ENCODE assay signal across 20 cellular contexts in genomic region chr10:37734971-37735370, GRCh38.
DNase-seq lines count a peak whose midpoint lies in the region; ATAC-seq, FAIRE-seq and TF ChIP-seq lines count a peak whose summit lies in the region.
"Had no signal": no experiment of that assay in that cellular context is flagged by ENCODE, and none has a peak within 500 bp of the region (broad histone marks: within the 10 kb centered on the region; RNA-seq: fewer than 3 reads in every experiment).

No MANE protein-coding gene starts in this region.

- no peak for TF ChIP-seq CTCF in Caco-2 (IDR thresholded peaks at IDR 0.05; ENCODE audit: insufficient read depth in 1 of 2, low read depth in 1 of 2, low read length in 1 of 2, severe bottlenecking in 1 of 2, unreplicated experiment in 1 of 2)

- DNase-seq in DMS53 (lab: John Stamatoyannopoulos, UW) (peak; percentile 18), DMS53 treated with DMSO at 0.1 percent for 48 hours (lab: John Stamatoyannopoulos, UW; ENCODE audit: unreplicated experiment) (no peak), HTR-8/SVneo (ENCODE audit: insufficient read length, low spot score) (peak; percentile 31), kidney tubule cell (ENCODE audit: low spot score) (peak; percentile 57), Caco-2 (no peak), HEK293T (ENCODE audit: extremely low spot score) (no peak), right cardiac atrium (no peak)
- DNase-seq in T-helper 2 cell treated with Interferon-gamma antibody and Interleukin-4, amounts not matched to agents 5 μg/mL and 100 μg/mL, for 36 hours (ENCODE audit: low spot score), result peak; percentile 22
- DNase-seq: CD4-positive, CD25-positive, alpha-beta regulatory T cell; naive B cell; NCI-H2029; NCI-H510A treated with DMSO at 0.1 percent for 48 hours; spleen; stimulated activated naive CD4-positive, alpha-beta T cell; upper lobe of left lung had no signal

- H3K4me3 Mint-ChIP-seq in T-helper 2 cell treated with Interferon-gamma antibody and Interleukin-4, amounts not matched to agents 5 μg/mL and 100 μg/mL, for 36 hours, result no peak overlapping the region
- H3K4me3 Mint-ChIP-seq in Caco-2 (ENCODE audit: unreplicated experiment), result no peak overlapping the region
- H3K4me3 Mint-ChIP-seq: CD4-positive, CD25-positive, alpha-beta regulatory T cell; naive B cell had no signal

- no peak for ATAC-seq in right cardiac atrium

- CTCF ChIA-PET in Caco-2 (lab: Charles Lee), result no interaction called here
- CTCF ChIA-PET in HEK293T (lab: Yijun Ruan, JAX), result no interaction called here

- H3K4me1 Mint-ChIP-seq in T-helper 2 cell treated with Interferon-gamma antibody and Interleukin-4, amounts not matched to agents 5 μg/mL and 100 μg/mL, for 36 hours (ENCODE audit: low read depth), result peaks cover 6% of the 10 kb centered on the region
- H3K4me1 Mint-ChIP-seq in Caco-2 (ENCODE audit: low read depth, unreplicated experiment), result peaks cover 6% of the 10 kb centered on the region
- H3K4me1 Mint-ChIP-seq: CD4-positive, CD25-positive, alpha-beta regulatory T cell; naive B cell had no signal

- H3K27me3 ChIP-seq in Caco-2 (replicated peaks; ENCODE audit: control insufficient read depth, insufficient read depth, low read length) (no peaks in the 10 kb centered on the region), right cardiac atrium (ENCODE audit: control insufficient read depth, insufficient read depth) (no peaks in the 10 kb centered on the region)
- H3K27me3 ChIP-seq: ascending aorta, spleen, upper lobe of left lung had no signal

- BruUV-seq in Caco-2 (replicated peaks; lab: Mats Ljungman, UMichigan), result no TSS peak

- WGBS in right cardiac atrium, result 88% methylated on average over 2 of the region's 2 CpGs

- intact Hi-C loops in Caco-2 (cut with micrococcal nuclease; ENCODE audit: unreplicated experiment) (no loop called here), right cardiac atrium (cut with DNase I) (no loop called here)

- H3K36me3 ChIP-seq in Caco-2 (ENCODE audit: control insufficient read depth, insufficient read depth, low read length), result no peaks in the 10 kb centered on the region
- H3K36me3 ChIP-seq: ascending aorta, spleen, upper lobe of left lung had no signal

- H3K4me3 ChIP-seq in Caco-2 (ENCODE audit: low read depth, low read length) (no peak overlapping the region), right cardiac atrium (ENCODE audit: low read length) (no peak overlapping the region)
- H3K4me3 ChIP-seq: ascending aorta, lung, spleen, upper lobe of left lung had no signal

- H3K9me3 ChIP-seq in Caco-2 (peaks cover 12% of the 10 kb centered on the region), right cardiac atrium (ENCODE audit: control insufficient read depth, low read length) (no peaks in the 10 kb centered on the region)
- H3K9me3 ChIP-seq: ascending aorta had no signal

- H3K4me1 ChIP-seq in Caco-2 (peaks cover 6% of the 10 kb centered on the region; the same call in 1 of the 2 replicates), right cardiac atrium (ENCODE audit: control insufficient read depth, insufficient read depth, low read length) (no peaks in the 10 kb centered on the region)
- H3K4me1 ChIP-seq: ascending aorta, spleen, upper lobe of left lung had no signal

- no peak for FAIRE-seq in HTR-8/SVneo (lab: Jason Lieb, UNC)
- FAIRE-seq: colon had no signal

- POLR2A ChIA-PET in Caco-2 (lab: Charles Lee) (no interaction called here), HEK293T (lab: Yijun Ruan, JAX) (no interaction called here)

- H3K9me3 Mint-ChIP-seq in T-helper 2 cell treated with Interferon-gamma antibody and Interleukin-4, amounts not matched to agents 5 μg/mL and 100 μg/mL, for 36 hours, result peaks cover 10% of the 10 kb centered on the region
- peaks cover 13% of the 10 kb centered on the region for H3K9me3 Mint-ChIP-seq in Caco-2 (ENCODE audit: unreplicated experiment)

- H3K27ac ChIP-seq in right cardiac atrium (ENCODE audit: low read length), result no peak overlapping the region
- H3K27ac ChIP-seq: 22Rv1, ascending aorta, spleen, upper lobe of left lung, VCaP had no signal

- no peaks in the 10 kb centered on the region for H3K36me3 Mint-ChIP-seq in T-helper 2 cell treated with Interferon-gamma antibody and Interleukin-4, amounts not matched to agents 5 μg/mL and 100 μg/mL, for 36 hours (ENCODE audit: low read depth)
- no peaks in the 10 kb centered on the region for H3K36me3 Mint-ChIP-seq in Caco-2 (ENCODE audit: insufficient read depth, unreplicated experiment)
- H3K36me3 Mint-ChIP-seq: CD4-positive, CD25-positive, alpha-beta regulatory T cell; naive B cell had no signal

- H3K27me3 Mint-ChIP-seq in T-helper 2 cell treated with Interferon-gamma antibody and Interleukin-4, amounts not matched to agents 5 μg/mL and 100 μg/mL, for 36 hours (ENCODE audit: low read depth), result no peaks in the 10 kb centered on the region
- H3K27me3 Mint-ChIP-seq in Caco-2 (ENCODE audit: insufficient read depth, unreplicated experiment), result no peaks in the 10 kb centered on the region
- H3K27me3 Mint-ChIP-seq: CD4-positive, CD25-positive, alpha-beta regulatory T cell; naive B cell had no signal

- H3K27ac Mint-ChIP-seq in T-helper 2 cell treated with Interferon-gamma antibody and Interleukin-4, amounts not matched to agents 5 μg/mL and 100 μg/mL, for 36 hours, result no peak overlapping the region
- no peak overlapping the region for H3K27ac Mint-ChIP-seq in Caco-2 (ENCODE audit: unreplicated experiment)
- H3K27ac Mint-ChIP-seq: CD4-positive, CD25-positive, alpha-beta regulatory T cell had no signal

TF ChIP-seq in HEK293T, 16 proteins besides CTCF, POLR2A, EP300 and RAD21:
- no peak for TF ChIP-seq CTBP1 (IDR thresholded peaks at IDR 0.05; ENCODE audit: borderline replicate concordance)
- no peak for TF ChIP-seq PKNOX1 (IDR thresholded peaks at IDR 0.05)

Comparison
In these comparisons a context has a peak if more than half of its experiments do, and no peak if none do; other contexts are left out.
1. DNase-seq: peak in DMS53 (single experiment), HTR-8/SVneo (single experiment), T-helper 2 cell treated with Interferon-gamma antibody and Interleukin-4, amounts not matched to agents 5 μg/mL and 100 μg/mL, for 36 hours (single experiment) and kidney tubule cell (single experiment); none in DMS53 treated with DMSO at 0.1 percent for 48 hours (single experiment), Caco-2 (0 of 2), HEK293T (single experiment) and right cardiac atrium (0 of 3).